ENCODE assay signal across 2 cellular contexts in genomic region chr19:38682872-38683392, GRCh38.
A peak's percentile ranks its signal among the peaks of the same experiment; 100 is the strongest.
TF ChIP-seq lines count a peak whose summit lies in the region.

No MANE protein-coding gene starts in this region.

TF ChIP-seq in K562, 482 proteins besides CTCF, POLR2A, EP300 and RAD21:
- TF ChIP-seq ADNP (tag; IDR thresholded peaks at IDR 0.05), result peak; percentile 70; the same call in 1 of the 2 replicates
- peak; percentile 96 for TF ChIP-seq TRIM28 (IDR thresholded peaks at IDR 0.05)
- peak; percentile 94 for TF ChIP-seq ZNF316 (IDR thresholded peaks at IDR 0.05)
- TF ChIP-seq CHD4 (IDR thresholded peaks at IDR 0.05; ENCODE audit: insufficient read depth, insufficient replicate concordance, low read depth, low read length, poor library complexity, severe bottlenecking), result peak; percentile 65
- TF ChIP-seq SP1 (CRISPR knock-in tag; IDR thresholded peaks at IDR 0.05), result 0 out of 2 replicates have a peak, but pooled peaks have one; percentile 10
- peak in 1 of 2 experiments; percentile 64; a peak in 3 of 4 replicates for TF ChIP-seq KDM1A (IDR thresholded peaks at IDR 0.05)
- no peak for TF ChIP-seq HLTF (IDR thresholded peaks at IDR 0.05)
- TF ChIP-seq CBX3 (IDR thresholded peaks at IDR 0.05; ENCODE audit: borderline replicate concordance in 1 of 2, low read length in 2 of 2), result peak in 1 of 2 experiments; percentile 81; a peak in 1 of 3 replicates
- TF ChIP-seq ZNF274 (IDR thresholded peaks at IDR 0.05; ENCODE audit: borderline replicate concordance, low read depth, low read length), result no peak
- TF ChIP-seq TRIM24 (IDR thresholded peaks at IDR 0.05), result peak; percentile 73 to 90
- 0 out of 2 replicates have a peak, but pooled peaks have one; percentile 50 for TF ChIP-seq ZNF311 (CRISPR knock-in tag; IDR thresholded peaks at IDR 0.05)
- TF ChIP-seq ZNF280A (IDR thresholded peaks at IDR 0.05; ENCODE audit: low read depth, partially characterized antibody), result peak; percentile 6
- TF ChIP-seq NR0B1 (IDR thresholded peaks at IDR 0.05; ENCODE audit: partially characterized antibody), result no peak
- peak; percentile 45; the same call in 1 of the 2 replicates for TF ChIP-seq CBX1 (IDR thresholded peaks at IDR 0.05; ENCODE audit: low read depth)

TF ChIP-seq in HepG2, 621 proteins besides CTCF, POLR2A, EP300 and RAD21:
- TF ChIP-seq ZNF704 (CRISPR knock-in tag; IDR thresholded peaks at IDR 0.05; ENCODE audit: borderline replicate concordance) (0 out of 2 replicates have a peak, but pooled peaks have one; percentile 32), IKZF1 (IDR thresholded peaks at IDR 0.05) (no peak), ZFP90 (CRISPR knock-in tag; IDR thresholded peaks at IDR 0.05; ENCODE audit: borderline replicate concordance) (peak; percentile 24; the same call in 1 of the 2 replicates), ZNF230 (CRISPR knock-in tag; IDR thresholded peaks at IDR 0.05) (0 out of 2 replicates have a peak, but pooled peaks have one; percentile 3), ZNF670 (CRISPR knock-in tag; IDR thresholded peaks at IDR 0.05; ENCODE audit: borderline replicate concordance) (peak; percentile 39; the same call in 1 of the 2 replicates), TAF15 (IDR thresholded peaks at IDR 0.05; ENCODE audit: low read depth, low read length, poor library complexity, severe bottlenecking) (no peak), RBM22 (optimal IDR thresholded peaks at IDR 0.05; ENCODE audit: low read length) (peak; percentile 25)
